Comparison of ENCODE assay signal across 8 cellular contexts in the genomic region with DNA sequence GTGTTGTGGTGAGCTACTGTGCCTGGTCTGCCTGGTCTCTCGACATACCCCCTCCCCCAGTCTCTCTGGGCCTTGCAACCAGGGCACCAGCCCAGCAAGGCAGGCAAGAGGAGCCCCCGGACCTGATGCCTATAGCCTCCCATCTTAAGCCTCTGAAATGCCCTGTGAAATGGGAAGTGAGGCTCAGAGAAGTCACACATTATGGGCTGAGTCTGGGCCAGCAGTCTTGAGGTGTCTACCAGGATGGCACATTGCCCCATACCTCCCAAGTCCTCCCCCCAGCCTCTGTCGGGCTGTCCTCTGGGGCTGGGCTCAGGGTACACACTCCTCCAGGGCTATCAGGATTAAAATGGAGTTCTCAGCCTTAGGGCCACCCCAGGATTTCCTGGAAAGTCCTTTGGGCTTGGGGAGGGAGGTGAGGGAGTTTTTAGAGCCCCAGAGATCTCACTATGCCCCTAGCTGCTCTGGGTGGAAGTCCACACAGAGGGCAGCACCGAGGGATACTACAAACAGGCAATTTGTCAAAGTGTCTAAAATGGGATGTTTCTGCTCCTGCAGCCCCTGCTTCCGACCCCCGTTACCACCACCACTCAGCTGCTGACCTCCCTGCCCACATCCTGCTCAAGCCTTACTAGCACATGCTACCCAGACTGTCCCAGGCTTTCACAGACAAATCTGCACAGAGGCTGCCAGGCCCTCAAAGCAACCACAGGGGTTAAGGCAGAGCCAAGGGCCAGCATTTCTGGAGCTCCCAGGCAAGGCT. TPM values are rescaled to one million over a fixed set of nuclear protein-coding genes. Genes with fewer than 3 reads are reported as not detected.
DNase-seq lines count a peak whose midpoint lies in the region; ATAC-seq and TF ChIP-seq lines count a peak whose summit lies in the region.

No MANE protein-coding gene starts in this region.

- TF ChIP-seq CTCF in GM12873 (IDR thresholded peaks at IDR 0.05; ENCODE audit: insufficient read depth, low read depth, low read length, missing control alignments) (peak; percentile 52), PC-9 (conservative IDR thresholded peaks at IDR 0.05) (no peak; the same call in 1 of the 2 replicates)

- H3F3A ChIP-seq in PC-9 (ENCODE audit: insufficient read depth, low read depth) = peaks cover 46% of the 10 kb centered on the region

- H3K27ac Mint-ChIP-seq in central memory CD8-positive, alpha-beta T cell (ENCODE audit: low read depth) = peak overlapping the region; percentile 77

- no peaks in the 10 kb centered on the region for H4K20me1 ChIP-seq in PC-9 (ENCODE audit: insufficient read depth)

- POLR2A ChIA-PET in PC-9 (lab: Charles Lee; ENCODE audit: unreplicated experiment) = interaction anchor here (0.6 kb wide), 1 partner anchor 152 kb away, joined by 22 read pairs; no protein-coding TSS in a partner anchor

- no peak overlapping the region for H3K27ac ChIP-seq in PC-9

- no TSS peak for BruUV-seq in PC-9 (replicated peaks; lab: Mats Ljungman, UMichigan)

- H3K9me3 ChIP-seq in PC-9 (ENCODE audit: insufficient read depth, low read depth) = no peaks in the 10 kb centered on the region

- CTCF ChIA-PET in PC-9 (lab: Charles Lee) = interaction anchor here (0.7 to 1.6 kb wide), 2 partner anchors 29 to 34 kb away, joined by 3 to 8 read pairs; no protein-coding TSS in a partner anchor

- H3K36me3 Mint-ChIP-seq in central memory CD8-positive, alpha-beta T cell (ENCODE audit: insufficient read depth) = peaks cover 21% of the 10 kb centered on the region

- H3K27me3 ChIP-seq in PC-9 (ENCODE audit: insufficient read depth, low read depth) = no peaks in the 10 kb centered on the region

- no peaks in the 10 kb centered on the region for H3K9me2 ChIP-seq in PC-9 (ENCODE audit: insufficient read depth)

- H3K27me3 Mint-ChIP-seq in central memory CD8-positive, alpha-beta T cell = no peaks in the 10 kb centered on the region

- H3K9me3 Mint-ChIP-seq in central memory CD8-positive, alpha-beta T cell = no peaks in the 10 kb centered on the region

- intact Hi-C loops in PC-9 (cut with micrococcal nuclease; ENCODE audit: unreplicated experiment) = no loop called here

- H2AFZ ChIP-seq in PC-9 = no peak overlapping the region

- H3K4me1 ChIP-seq in PC-9 (replicated peaks; ENCODE audit: insufficient read depth) = peaks cover 26% of the 10 kb centered on the region

- no peak overlapping the region for H3K4me3 ChIP-seq in PC-9

- no peaks in the 10 kb centered on the region for H3K36me3 ChIP-seq in PC-9 (ENCODE audit: low read depth)

- DNase-seq in NOMO-1 treated with DMSO at 0.1 percent for 48 hours (lab: John Stamatoyannopoulos, UW; ENCODE audit: unreplicated experiment) = peak; percentile 95
- DNase-seq in central memory CD8-positive, alpha-beta T cell (ENCODE audit: low spot score in 2 of 2) = no peak
- DNase-seq in renal cortical epithelial cell (ENCODE audit: low read depth) = peak; percentile 42
- DNase-seq in PC-9 = no peak
- DNase-seq in GOT3 (lab: John Stamatoyannopoulos, UW) = no peak
- no peak for DNase-seq in retina

- H3K4me2 ChIP-seq in PC-9 = no peak overlapping the region

- peaks cover 7% of the 10 kb centered on the region for H3K79me2 ChIP-seq in PC-9 (ENCODE audit: low read depth)

- ATAC-seq in central memory CD8-positive, alpha-beta T cell (replicated peaks; ENCODE audit: extremely low read depth, poor library complexity, severe bottlenecking) = no peak
- ATAC-seq in esophagus mucosa = no peak

- H3K4me3 Mint-ChIP-seq in central memory CD8-positive, alpha-beta T cell = peak overlapping the region; percentile 99

- peaks cover 71% of the 10 kb centered on the region for H3K4me1 Mint-ChIP-seq in central memory CD8-positive, alpha-beta T cell

RNA-seq across cellular contexts. Expression of a gene that starts 3.1 kb away (rescaled TPM):
- total RNA-seq in renal cortical epithelial cell (5.0 and 8.1 TPM in 2 replicates), esophagus mucosa (40.2 TPM), PC-9 (2021) (52.1 and 60.5 TPM in 2 replicates)

RNA-seq across cellular contexts. Expression of a gene that starts 22.2 kb away (rescaled TPM):
- 6.1 and 10.6 TPM in 2 replicates for total RNA-seq in renal cortical epithelial cell
- total RNA-seq in esophagus mucosa = 2.5 TPM
- total RNA-seq in PC-9 (2021) = 10.9 and 13.5 TPM in 2 replicates

RNA-seq across cellular contexts. Expression of a gene that starts 27.7 kb away (rescaled TPM):
- 45.5 and 57.9 TPM in 2 replicates for total RNA-seq in renal cortical epithelial cell
- total RNA-seq in esophagus mucosa = 28.4 TPM
- total RNA-seq in PC-9 (2021) = 99.2 and 102 TPM in 2 replicates

RNA-seq across cellular contexts. Expression of a gene that starts 39.1 kb away (rescaled TPM):
- 761 and 4,632 TPM in 2 replicates for total RNA-seq in renal cortical epithelial cell
- 55.5 TPM for total RNA-seq in esophagus mucosa
- total RNA-seq in PC-9 (2021) = 734 and 791 TPM in 2 replicates

RNA-seq across cellular contexts. Expression of a gene that starts 49.8 kb away (rescaled TPM):
- total RNA-seq in renal cortical epithelial cell = 18.1 and 19.6 TPM in 2 replicates
- 32.8 TPM for total RNA-seq in esophagus mucosa
- 42.1 and 44.3 TPM in 2 replicates for total RNA-seq in PC-9 (2021)

Comparison
In these comparisons a context has a peak if more than half of its experiments do, and no peak if none do; other contexts are left out.
1. DNase-seq: peak in NOMO-1 treated with DMSO at 0.1 percent for 48 hours (single experiment) and renal cortical epithelial cell (single experiment); none in central memory CD8-positive, alpha-beta T cell (0 of 2), PC-9 (0 of 2), GOT3 (single experiment) and retina (single experiment).